In the genomic region with DNA sequence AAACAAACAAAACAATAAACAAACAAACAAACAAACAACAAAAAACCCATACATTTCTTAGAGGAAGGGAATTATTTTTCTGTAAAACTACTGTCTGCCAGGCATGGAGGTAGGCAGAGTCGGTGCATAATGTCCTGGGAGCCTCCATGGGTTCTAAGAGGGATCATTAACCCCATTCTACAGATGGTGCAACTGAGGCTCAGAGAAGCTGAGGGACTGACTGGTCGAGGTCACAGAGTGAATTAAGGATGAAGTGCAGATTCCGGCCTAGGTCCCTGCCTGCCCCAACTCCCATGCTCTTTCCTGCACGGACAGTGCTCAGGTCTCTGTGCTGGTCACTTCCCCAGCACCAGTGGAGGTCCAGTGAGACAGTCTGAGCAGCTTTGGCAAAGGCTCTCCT, we compare ENCODE assay signal across 32 cellular contexts. TPM values are rescaled to one million over a fixed set of nuclear protein-coding genes. Genes with fewer than 3 reads are reported as not detected.
"Had no signal": no experiment of that assay in that cellular context is flagged by ENCODE, and none has a peak within 500 bp of the region (broad histone marks: within the 10 kb centered on the region; RNA-seq: fewer than 3 reads in every experiment).

No MANE protein-coding gene starts in this region.

- H2AFZ ChIP-seq: parathyroid adenoma had no signal

- H3K9me3 ChIP-seq: neutrophil, ovary, psoas muscle, spleen, suprapubic skin, testis, tibial artery, transverse colon, upper lobe of right lung, uterus had no signal

- H3K4me3 ChIP-seq: ovary, psoas muscle, skin epidermis, smooth muscle cell, spleen, suprapubic skin, testis, tibial artery, transverse colon, upper lobe of right lung, uterus had no signal

- H3K79me2 ChIP-seq: parathyroid adenoma had no signal

- H3K4me1 ChIP-seq: parathyroid adenoma, psoas muscle, tibial artery, upper lobe of right lung, uterus had no signal

- H3K27ac ChIP-seq: neutrophil, ovary, parathyroid adenoma, psoas muscle, skin epidermis, spleen, suprapubic skin, testis, tibial artery, transverse colon, upper lobe of right lung, uterus had no signal

- H3K4me3 Mint-ChIP-seq: naive thymus-derived CD8-positive, alpha-beta T cell; natural killer cell treated with Interleukin-12 subunit alpha and Interleukin-12 subunit beta and Interleukin-15 and Interleukin-18, amount 100 ng/mL, for 72 hours; nephron progenitor cell; neural crest cell; stimulated activated memory B cell treated with anti-CD40 and anti-IgM and Interleukin-4, amounts not matched to agents 10 μg/mL and 1 μg/mL and 100 μg/mL, for 72 hours; stimulated activated naive CD8-positive, alpha-beta T cell treated with anti-CD3 and anti-CD28 coated beads, Interleukin-15, amount 100 ng/mL, for 72 hours; type B pancreatic cell had no signal

- H3K9me3 Mint-ChIP-seq: naive thymus-derived CD8-positive, alpha-beta T cell; natural killer cell treated with Interleukin-12 subunit alpha and Interleukin-12 subunit beta and Interleukin-15 and Interleukin-18, amount 100 ng/mL, for 72 hours; nephron progenitor cell; neural crest cell; stimulated activated memory B cell treated with anti-CD40 and anti-IgM and Interleukin-4, amounts not matched to agents 10 μg/mL and 1 μg/mL and 100 μg/mL, for 72 hours; stimulated activated naive CD8-positive, alpha-beta T cell treated with anti-CD3 and anti-CD28 coated beads, Interleukin-15, amount 100 ng/mL, for 72 hours; type B pancreatic cell had no signal

- H3K4me1 Mint-ChIP-seq: neural crest cell had no signal

- H3K36me3 Mint-ChIP-seq: naive thymus-derived CD8-positive, alpha-beta T cell; natural killer cell treated with Interleukin-12 subunit alpha and Interleukin-12 subunit beta and Interleukin-15 and Interleukin-18, amount 100 ng/mL, for 72 hours; stimulated activated memory B cell treated with anti-CD40 and anti-IgM and Interleukin-4, amounts not matched to agents 10 μg/mL and 1 μg/mL and 100 μg/mL, for 72 hours; type B pancreatic cell had no signal

- H3K9ac ChIP-seq: parathyroid adenoma had no signal

- H3K27me3 ChIP-seq: ovary, suprapubic skin, testis, transverse colon, uterus had no signal

- H3K4me2 ChIP-seq: smooth muscle cell had no signal

- H3K36me3 ChIP-seq: neutrophil, ovary, spleen, suprapubic skin, tibial artery, transverse colon, upper lobe of right lung, uterus had no signal

- DNase-seq: naive thymus-derived CD8-positive, alpha-beta T cell; nephron progenitor cell; nucleus accumbens; ovary; psoas muscle; right cardiac atrium; spleen; stimulated activated CD4-positive, alpha-beta T cell treated with anti-CD3 and anti-CD28 coated beads, Interleukin-12 subunit alpha, Interleukin-12 subunit beta, amount 100 ng/mL, for 4 hours; stimulated activated CD4-positive, alpha-beta T cell treated with anti-CD3 and anti-CD28 coated beads, Interleukin-1b, Interleukin-23, amount 100 ng/mL, for 48 hours; stimulated activated CD4-positive, alpha-beta T cell treated with anti-CD3 and anti-CD28 coated beads, Interleukin-4, amount 100 ng/mL, for 1 hour; stimulated activated CD4-positive, alpha-beta T cell treated with anti-CD3 and anti-CD28 coated beads, Interleukin-4, amount 100 ng/mL, for 4 hours; stimulated activated CD8-positive, alpha-beta memory T cell treated with anti-CD3 and anti-CD28 coated beads, Interleukin-4, amount 100 ng/mL, for 48 hours; stimulated activated naive CD4-positive, alpha-beta T cell; stimulated activated naive CD8-positive, alpha-beta T cell treated with anti-CD3 and anti-CD28 coated beads, Interleukin-15, amount 100 ng/mL, for 72 hours; stimulated activated naive CD8-positive, alpha-beta T cell treated with anti-CD3 and anti-CD28 coated beads, Interleukin-15, Interleukin-2, amounts not matched to agents 100 U/mL and 50 U/mL, for 24 hours; substantia nigra; testis; tibial artery; transverse colon; upper lobe of right lung; uterus had no signal

- ATAC-seq: naive thymus-derived CD8-positive, alpha-beta T cell; natural killer cell treated with Interleukin-12 subunit alpha and Interleukin-12 subunit beta and Interleukin-15 and Interleukin-18, amount 100 ng/mL, for 72 hours; psoas muscle; right cardiac atrium; sciatic nerve; stimulated activated memory B cell treated with anti-CD40 and anti-IgM and Interleukin-4, amounts not matched to agents 10 μg/mL and 1 μg/mL and 100 μg/mL, for 72 hours; stimulated activated naive CD8-positive, alpha-beta T cell treated with anti-CD3 and anti-CD28 coated beads, Interleukin-15, amount 100 ng/mL, for 72 hours; stimulated activated naive CD8-positive, alpha-beta T cell treated with anti-CD3 and anti-CD28 coated beads, Interleukin-15, Interleukin-2, amounts not matched to agents 100 U/mL and 50 U/mL, for 24 hours; upper lobe of right lung had no signal

- H3K27ac Mint-ChIP-seq: naive thymus-derived CD8-positive, alpha-beta T cell; natural killer cell treated with Interleukin-12 subunit alpha and Interleukin-12 subunit beta and Interleukin-15 and Interleukin-18, amount 100 ng/mL, for 72 hours; nephron progenitor cell; progenitor cell of endocrine pancreas; stimulated activated memory B cell treated with anti-CD40 and anti-IgM and Interleukin-4, amounts not matched to agents 10 μg/mL and 1 μg/mL and 100 μg/mL, for 72 hours; stimulated activated naive CD8-positive, alpha-beta T cell treated with anti-CD3 and anti-CD28 coated beads, Interleukin-15, amount 100 ng/mL, for 72 hours; type B pancreatic cell had no signal

RNA-seq across cellular contexts. Expression of a gene that starts 15.8 kb away (rescaled TPM):
- total RNA-seq: naive thymus-derived CD8-positive, alpha-beta T cell; natural killer cell treated with Interleukin-12 subunit alpha and Interleukin-12 subunit beta and Interleukin-15 and Interleukin-18, amount 100 ng/mL, for 72 hours had no signal
- polyA plus RNA-seq: naive thymus-derived CD8-positive, alpha-beta T cell had no signal
